2 cellular contexts compared by ENCODE assay signal in genomic region chr14:20656274-20656673, GRCh38.
A peak's percentile ranks its signal among the peaks of the same experiment; 100 is the strongest.
TF ChIP-seq lines count a peak whose summit lies in the region.

No MANE protein-coding gene starts in this region.

TF ChIP-seq in HEK293T, 16 proteins besides CTCF, POLR2A, EP300 and RAD21:
- no peak for TF ChIP-seq NFRKB (IDR thresholded peaks at IDR 0.05)
- peak; percentile 79 for TF ChIP-seq PKNOX1 (IDR thresholded peaks at IDR 0.05)

TF ChIP-seq in K562, 482 proteins besides CTCF, POLR2A, EP300 and RAD21:
- no peak for TF ChIP-seq ZFPM2 (CRISPR knock-in tag; IDR thresholded peaks at IDR 0.05)
- TF ChIP-seq PKNOX1 (IDR thresholded peaks at IDR 0.05): peak; percentile 59
- peak; percentile 39 for TF ChIP-seq MEIS2 (IDR thresholded peaks at IDR 0.05; ENCODE audit: partially characterized antibody)
TF ChIP-seq in K562: peak in this region for 2.
